ENCODE assay signal across 8 cellular contexts in the genomic region with DNA sequence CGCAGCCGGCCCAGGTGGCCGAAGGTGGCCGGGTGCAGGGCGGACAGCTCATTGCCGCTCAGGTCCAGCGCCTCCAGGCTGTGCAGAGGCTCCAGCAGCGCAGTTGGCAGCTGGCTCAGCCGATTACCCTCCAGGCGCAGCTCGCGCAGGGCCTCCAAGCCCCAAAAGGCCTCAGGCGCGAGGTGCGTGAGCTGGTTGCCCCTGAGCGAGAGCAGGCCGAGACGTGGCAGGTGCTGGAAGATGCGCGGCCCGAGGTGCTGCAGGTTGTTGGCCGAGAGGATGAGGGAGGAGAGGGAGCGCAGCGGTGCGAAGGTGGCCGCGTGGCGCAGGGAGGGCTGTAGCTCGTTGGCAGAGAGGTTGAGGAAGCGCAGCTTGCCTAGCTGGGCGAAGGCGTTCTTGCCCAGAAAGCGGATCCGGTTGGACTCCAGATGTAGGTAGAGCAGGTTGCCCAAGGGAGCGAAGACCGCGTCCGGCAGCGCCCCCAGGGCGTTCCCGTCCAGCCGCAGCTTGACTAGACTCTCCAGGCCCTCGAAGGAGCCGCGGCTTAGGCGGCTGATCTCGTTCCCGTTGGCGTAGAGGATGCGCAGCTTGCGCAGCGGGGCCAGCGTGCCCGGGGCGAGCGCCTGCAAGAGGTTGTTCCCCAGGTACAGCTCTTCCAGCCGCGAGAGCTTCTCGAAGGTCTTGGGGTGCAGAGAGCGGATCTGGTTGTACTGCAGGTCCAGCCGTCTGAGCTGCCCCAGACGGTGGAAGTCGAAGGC. TPM values are rescaled to one million over a fixed set of nuclear protein-coding genes. Genes with fewer than 3 reads are reported as not detected.
DNase-seq lines count a peak whose midpoint lies in the region; ATAC-seq and TF ChIP-seq lines count a peak whose summit lies in the region.

No MANE protein-coding gene starts in this region.

- H3K9ac ChIP-seq in ES-I3 (ENCODE audit: low read depth, low read length) (peak overlapping the region; percentile 71; the same call in 1 of the 2 replicates), NT2/D1 (ENCODE audit: insufficient read length, low read depth) (peak overlapping the region; percentile 43), mucosa of rectum (ENCODE audit: low read depth in 1 of 2, low read length in 2 of 2) (peak overlapping the region; percentile 17 to 76)

- H3K36me3 ChIP-seq in ES-I3 (ENCODE audit: insufficient read depth, low read length) (no peaks in the 10 kb centered on the region), NT2/D1 (ENCODE audit: insufficient read depth, insufficient read length, low read length) (no peaks in the 10 kb centered on the region), mucosa of rectum (ENCODE audit: control insufficient read depth in 2 of 2, insufficient read depth in 2 of 2, low read length in 2 of 2) (no peaks in the 10 kb centered on the region)

- peak overlapping the region; percentile 56 for H3K4me3 ChIP-seq in NT2/D1 (ENCODE audit: insufficient read length, low read depth)
- peak overlapping the region; percentile 66 to 77 for H3K4me3 ChIP-seq in mucosa of rectum (ENCODE audit: low read length in 2 of 2)

- peaks cover 9% of the 10 kb centered on the region for H3K4me1 Mint-ChIP-seq in endothelial cell (ENCODE audit: unreplicated experiment)

- DNase-seq in NT2/D1 (ENCODE audit: low read depth, low spot score) (no peak), endothelial cell (ENCODE audit: low spot score) (peak; percentile 28), NCI-H2081 (lab: John Stamatoyannopoulos, UW) (no peak), GF-D8 (lab: John Stamatoyannopoulos, UW) (no peak)

- peaks cover 44% of the 10 kb centered on the region for H3K27me3 ChIP-seq in NT2/D1 (ENCODE audit: insufficient read depth, insufficient read length)
- H3K27me3 ChIP-seq in mucosa of rectum (ENCODE audit: control insufficient read depth in 2 of 2, insufficient read depth in 2 of 2, low read length in 2 of 2) = peaks cover 15% of the 10 kb centered on the region in 2 donors

- H3K36me3 Mint-ChIP-seq in endothelial cell (ENCODE audit: low read depth, unreplicated experiment) = no peaks in the 10 kb centered on the region

- ATAC-seq in HG03439 (IDR thresholded peaks at IDR 0.05; ENCODE audit: unreplicated experiment) (no peak), HG03457 (IDR thresholded peaks at IDR 0.05; ENCODE audit: unreplicated experiment) (no peak)

- H3K27ac Mint-ChIP-seq in endothelial cell (ENCODE audit: unreplicated experiment) = no peak overlapping the region

- H3K9me3 ChIP-seq in ES-I3 (ENCODE audit: control insufficient read depth, insufficient read depth, low read length) (peaks cover 4% of the 10 kb centered on the region; the same call in 1 of the 2 replicates), NT2/D1 (ENCODE audit: insufficient read depth, low read length) (peaks cover 19% of the 10 kb centered on the region; the same call in 1 of the 2 replicates), mucosa of rectum (ENCODE audit: control insufficient read depth in 2 of 2, low read length in 2 of 2) (no peaks in the 10 kb centered on the region)

- H3K4me1 ChIP-seq in ES-I3 (ENCODE audit: insufficient read depth, low read length) = peaks cover 5% of the 10 kb centered on the region; the same call in 1 of the 2 replicates
- peaks cover 15% of the 10 kb centered on the region for H3K4me1 ChIP-seq in NT2/D1 (ENCODE audit: insufficient read depth, insufficient read length)
- H3K4me1 ChIP-seq in mucosa of rectum (ENCODE audit: control insufficient read depth in 2 of 2, insufficient read depth in 2 of 2, low read length in 2 of 2) = peaks cover 18 to 30% of the 10 kb centered on the region in 2 donors

- no peak for TF ChIP-seq CTCF in endothelial cell (IDR thresholded peaks at IDR 0.05; ENCODE audit: unreplicated experiment)

- no peaks in the 10 kb centered on the region for H3K9me3 Mint-ChIP-seq in endothelial cell (ENCODE audit: unreplicated experiment)

- H3K27me3 Mint-ChIP-seq in endothelial cell (ENCODE audit: unreplicated experiment) = peaks cover 9% of the 10 kb centered on the region

- peak overlapping the region; percentile 73 for H3K4me3 Mint-ChIP-seq in endothelial cell (ENCODE audit: unreplicated experiment)

- peak overlapping the region in 1 of 2 donors; percentile 61 for H3K27ac ChIP-seq in mucosa of rectum (ENCODE audit: low read depth in 2 of 2, low read length in 2 of 2)

RNA-seq across cellular contexts. Expression of a gene that starts 0.9 kb away (rescaled TPM):
- total RNA-seq in endothelial cell (ENCODE audit: unreplicated experiment) = 0.23 TPM
